ENCODE assay signal across 8 cellular contexts in the genomic region with DNA sequence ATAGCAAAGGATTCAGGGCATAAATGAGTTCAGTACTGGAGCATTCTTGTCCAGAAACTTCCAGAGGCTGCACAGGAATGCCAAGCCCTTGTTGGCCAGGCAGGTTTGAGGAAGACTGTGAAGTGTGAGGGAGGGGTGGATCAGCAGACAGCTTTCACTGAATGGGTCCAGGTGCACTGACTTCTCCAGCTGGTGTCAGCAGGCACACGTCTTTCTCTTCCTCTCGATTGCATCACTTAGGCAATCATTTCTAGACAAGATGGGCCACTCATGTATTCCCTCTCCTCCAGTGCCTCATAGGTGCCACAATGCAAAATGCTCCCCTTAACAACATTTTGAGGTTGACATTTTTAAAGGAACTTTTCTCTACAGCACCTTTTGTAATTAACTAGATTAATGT. TPM values are rescaled to one million over a fixed set of nuclear protein-coding genes. Genes with fewer than 3 reads are reported as not detected.
DNase-seq lines count a peak whose midpoint lies in the region; ATAC-seq and TF ChIP-seq lines count a peak whose summit lies in the region.

No MANE protein-coding gene starts in this region.

- H3K4me1 Mint-ChIP-seq in progenitor cell of endocrine pancreas (ENCODE audit: low read depth), result peaks cover 19% of the 10 kb centered on the region

- H3K9me3 Mint-ChIP-seq in progenitor cell of endocrine pancreas (ENCODE audit: low read depth), result no peaks in the 10 kb centered on the region

- CTCF ChIA-PET in RWPE1 (lab: Yijun Ruan, JAX), result interaction anchor here (0.5 to 0.6 kb wide), 2 partner anchors 48 to 647 kb away, joined by 3 read pairs; no protein-coding TSS in a partner anchor

- no peak overlapping the region for H3K27ac ChIP-seq in RWPE1

- no peaks in the 10 kb centered on the region for H3K27me3 Mint-ChIP-seq in progenitor cell of endocrine pancreas

- peak overlapping the region; percentile 53 for H3K27ac Mint-ChIP-seq in progenitor cell of endocrine pancreas

- TF ChIP-seq CTCF in RWPE1 (conservative IDR thresholded peaks at IDR 0.05; ENCODE audit: low read depth), result no peak
- no peak for TF ChIP-seq CTCF in progenitor cell of endocrine pancreas (IDR thresholded peaks at IDR 0.05; ENCODE audit: unreplicated experiment)

- ATAC-seq in HG03280 (IDR thresholded peaks at IDR 0.05; ENCODE audit: unreplicated experiment), result peak; percentile 47
- no peak for ATAC-seq in HG03439 (IDR thresholded peaks at IDR 0.05; ENCODE audit: unreplicated experiment)

- DNase-seq in DMS79 treated with DMSO at 0.1 percent for 48 hours (lab: John Stamatoyannopoulos, UW), result peak; percentile 6
- DNase-seq in DMS79 (lab: John Stamatoyannopoulos, UW), result no peak
- DNase-seq in RWPE1 (ENCODE audit: low spot score), result peak; percentile 16
- DNase-seq in progenitor cell of endocrine pancreas (ENCODE audit: low spot score, unreplicated experiment), result no peak
- no peak for DNase-seq in NCI-H446 treated with DMSO at 0.1 percent for 48 hours (lab: John Stamatoyannopoulos, UW)
- no peak for DNase-seq in AG08396 (ENCODE audit: low spot score)

- no peak overlapping the region for H3K4me3 Mint-ChIP-seq in progenitor cell of endocrine pancreas (ENCODE audit: low read depth)

- H3K36me3 Mint-ChIP-seq in progenitor cell of endocrine pancreas (ENCODE audit: insufficient read depth), result peaks cover 1% of the 10 kb centered on the region

- POLR2A ChIA-PET in RWPE1 (lab: Yijun Ruan, JAX; ENCODE audit: low non-redundant PET), result no interaction called here

RNA-seq across cellular contexts. Expression of gene PLEKHS1, which starts 15.6 kb away (rescaled TPM):
- not detected in 2 replicates for total RNA-seq in progenitor cell of endocrine pancreas

RNA-seq across cellular contexts. Expression of gene CASP7, which starts 56.2 kb away (rescaled TPM):
- total RNA-seq in progenitor cell of endocrine pancreas, result 11.6 and 12.8 TPM in 2 replicates

Comparison
In these comparisons a context has a peak if more than half of its experiments do, and no peak if none do; other contexts are left out.
1. DNase-seq: peak in DMS79 treated with DMSO at 0.1 percent for 48 hours (single experiment) and RWPE1 (single experiment); none in DMS79 (single experiment), progenitor cell of endocrine pancreas (single experiment), NCI-H446 treated with DMSO at 0.1 percent for 48 hours (single experiment) and AG08396 (single experiment).